In genomic region chr1:110407260-110408210, GRCh38 we compare ENCODE assay signal across 1 cellular context.
TF ChIP-seq lines count a peak whose summit lies in the region.

TSS of gene LAMTOR5 (minus strand) at chr1:110407694. CDS start at chr1:110407620, 74 bp downstream.

TF ChIP-seq in GM23338, 12 proteins besides CTCF, POLR2A, EP300 and RAD21 (continued from another document):
- TF ChIP-seq REST (IDR thresholded peaks at IDR 0.05; ENCODE audit: unreplicated experiment) (peak; percentile 15), EZH2phosphoT487 (IDR thresholded peaks at IDR 0.05; ENCODE audit: unreplicated experiment) (no peak)
